In the genomic region with DNA sequence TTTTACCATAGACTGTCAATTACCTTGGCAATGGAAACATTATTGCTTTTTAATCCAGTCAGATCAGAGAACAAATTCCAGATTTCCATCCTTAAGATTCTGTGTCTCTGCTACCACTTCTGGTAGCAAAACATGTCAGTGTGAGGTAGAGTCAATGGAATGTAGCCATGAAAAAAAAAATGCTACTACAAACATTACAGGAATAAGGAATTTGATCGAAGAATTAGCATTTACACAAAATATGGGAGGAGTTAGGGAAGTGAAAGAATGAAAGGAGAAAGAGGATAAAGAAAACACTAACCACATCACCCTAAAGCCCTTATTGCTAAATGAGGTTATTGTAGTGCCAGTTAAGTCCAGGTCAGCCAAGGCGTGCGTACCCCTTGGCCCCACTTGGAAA, we compare ENCODE assay signal across 18 cellular contexts. TPM values are rescaled to one million over a fixed set of nuclear protein-coding genes. Genes with fewer than 3 reads are reported as not detected.
DNase-seq lines count a peak whose midpoint lies in the region; ATAC-seq and TF ChIP-seq lines count a peak whose summit lies in the region.
"Had no signal": no experiment of that assay in that cellular context is flagged by ENCODE, and none has a peak within 500 bp of the region (broad histone marks: within the 10 kb centered on the region; RNA-seq: fewer than 3 reads in every experiment).

No MANE protein-coding gene starts in this region.

- H3K9me3 ChIP-seq in neutrophil (no peaks in the 10 kb centered on the region), thyroid gland (no peaks in the 10 kb centered on the region)
- H3K9me3 ChIP-seq: A549 had no signal

- H3K4me3 Mint-ChIP-seq in chondrocyte (ENCODE audit: unreplicated experiment): no peak overlapping the region
- H3K4me3 Mint-ChIP-seq: B cell; CD4-positive, alpha-beta T cell; GM23338 had no signal

- peaks cover 8% of the 10 kb centered on the region for H3K4me1 Mint-ChIP-seq in chondrocyte (ENCODE audit: low read depth)
- H3K4me1 Mint-ChIP-seq: GM23338 had no signal

- H3K36me3 Mint-ChIP-seq in chondrocyte (ENCODE audit: low read depth): peaks cover 43% of the 10 kb centered on the region

- H3K4me3 ChIP-seq in neutrophil (ENCODE audit: low read depth in 1 of 2, low read length in 1 of 2): no peak overlapping the region
- H3K4me3 ChIP-seq in thyroid gland (replicated peaks in 1 of 3): no peak overlapping the region
- H3K4me3 ChIP-seq: A549, GM12878, GM23338 had no signal

- peak overlapping the region; percentile 72 for H3K27ac Mint-ChIP-seq in chondrocyte (ENCODE audit: unreplicated experiment)
- H3K27ac Mint-ChIP-seq: B cell; CD4-positive, alpha-beta T cell; GM23338 had no signal

- H3K4me1 ChIP-seq in neutrophil (ENCODE audit: control insufficient read depth in 1 of 2, insufficient read depth in 1 of 2, low read depth in 1 of 2, low read length in 1 of 2): peaks cover 18 to 28% of the 10 kb centered on the region in 2 experiments
- no peaks in the 10 kb centered on the region for H3K4me1 ChIP-seq in thyroid gland
- H3K4me1 ChIP-seq: A549 had no signal

- no peak for ATAC-seq in GM21576 (IDR thresholded peaks at IDR 0.05; ENCODE audit: unreplicated experiment)
- ATAC-seq: A549, GM12878, GM23338 had no signal

- no peaks in the 10 kb centered on the region for H3K9me3 Mint-ChIP-seq in chondrocyte (ENCODE audit: low read depth)
- H3K9me3 Mint-ChIP-seq: CD4-positive, alpha-beta T cell; GM23338 had no signal

- TF ChIP-seq CTCF in chondrocyte (IDR thresholded peaks at IDR 0.05) (no peak), neutrophil (IDR thresholded peaks at IDR 0.05) (no peak), thyroid gland (IDR thresholded peaks at IDR 0.05) (no peak)

- intact Hi-C loops in thyroid gland (cut with DNase I): no loop called here

- peak overlapping the region; percentile 51 for H3K27ac ChIP-seq in neutrophil
- H3K27ac ChIP-seq in thyroid gland: no peak overlapping the region
- H3K27ac ChIP-seq: A549 had no signal

- DNase-seq in EH (ENCODE audit: low read depth) (peak; percentile 54), MV-4-11 (lab: John Stamatoyannopoulos, UW) (peak; percentile 76), chondrocyte (ENCODE audit: low spot score) (no peak), NCI-H2171 treated with DMSO at 0.1 percent for 48 hours (lab: John Stamatoyannopoulos, UW) (no peak), ACHN (no peak), thyroid gland (no peak)
- DNase-seq: C1 segment of cervical spinal cord; CD4-positive, alpha-beta T cell; DMS153; DND-41; H7; KBM-7 had no signal

- TF ChIP-seq POLR2A in thyroid gland (IDR thresholded peaks at IDR 0.05): no peak

- WGBS in thyroid gland, 2 donors: 91 to 95% methylated on average over 3 of the region's 3 CpGs

- H3K27me3 Mint-ChIP-seq in chondrocyte (ENCODE audit: low read depth): no peaks in the 10 kb centered on the region
- H3K27me3 Mint-ChIP-seq: B cell; CD4-positive, alpha-beta T cell had no signal

- H3K27me3 ChIP-seq in neutrophil (no peaks in the 10 kb centered on the region), thyroid gland (no peaks in the 10 kb centered on the region)

- in situ Hi-C loops in ACHN (cut with HindIII; ENCODE audit: low pct_ligation_motif_present, low pct_unique_long_range_greater_than_20kb, low sequenced_read_pairs): no loop called here

- H3K36me3 ChIP-seq in neutrophil (peaks cover 45% of the 10 kb centered on the region), thyroid gland (peaks cover 24 to 27% of the 10 kb centered on the region in 2 donors)

RNA-seq across cellular contexts. Expression of gene MED21, which starts 9.2 kb away (rescaled TPM):
- total RNA-seq in chondrocyte (39.7 to 42.1 TPM (median 41.1 TPM) in 3 replicates), thyroid gland (10 to 100 TPM; 49.0 to 92.8 (median 73.8) TPM)

RNA-seq across cellular contexts. Expression of gene TM7SF3, which starts 17.3 kb away (rescaled TPM):
- total RNA-seq in chondrocyte: 43.1 to 55.9 TPM (median 43.8 TPM) in 3 replicates
- total RNA-seq in thyroid gland: 100 to 1,000 TPM in 1 of 4 donors, 10 to 100 TPM in 3; 69.7 to 213 (median 76.8) TPM

RNA-seq across cellular contexts. Expression of gene C12orf71, which starts 50.8 kb away (rescaled TPM):
- total RNA-seq in chondrocyte (not detected in 3 replicates), thyroid gland (not detected)
- total RNA-seq: B cell; CD4-positive, alpha-beta T cell; GM12878; GM23338; H7 had no signal

Comparison
In these comparisons a context has a peak if more than half of its experiments do, and no peak if none do; other contexts are left out.
1. DNase-seq: peak in EH (single experiment) and MV-4-11 (single experiment); none in chondrocyte (single experiment), NCI-H2171 treated with DMSO at 0.1 percent for 48 hours (single experiment), ACHN (single experiment) and thyroid gland (0 of 2).